In genomic region chr6:111482236-111482958, GRCh38 we compare ENCODE assay signal across 8 cellular contexts. TPM values are rescaled to one million over a fixed set of nuclear protein-coding genes. Genes with fewer than 3 reads are reported as not detected.
DNase-seq lines count a peak whose midpoint lies in the region; ATAC-seq, FAIRE-seq and TF ChIP-seq lines count a peak whose summit lies in the region.

No MANE protein-coding gene starts in this region.

- H3K4me3 ChIP-seq in A549: peak overlapping the region; percentile 97
- H3K4me3 ChIP-seq in OCI-LY1 (ENCODE audit: low read depth, low read length, poor library complexity, severe bottlenecking): peak overlapping the region; percentile 73
- peak overlapping the region; percentile 67 for H3K4me3 ChIP-seq in fibroblast of pulmonary artery (replicated peaks; ENCODE audit: low read depth, low read length)
- peak overlapping the region; percentile 86 to 99 (median 92) for H3K4me3 ChIP-seq in thyroid gland (replicated peaks in 1 of 3)

- H3K36me3 ChIP-seq in OCI-LY1 (ENCODE audit: insufficient read depth, low read length): peaks cover 11% of the 10 kb centered on the region
- H3K36me3 ChIP-seq in thyroid gland: no peaks in the 10 kb centered on the region

- intact Hi-C loops in thyroid gland (cut with DNase I): loop anchor here (5.0 to 10.0 kb wide), 2 partner anchors 70 to 122 kb away; partner anchors contain the start of gene TRAF3IP2

- H3K4me1 Mint-ChIP-seq in nephron: peaks cover 47% of the 10 kb centered on the region

- no peak for DNase-seq in A549 (ENCODE audit: low read depth in 1 of 2, low spot score in 1 of 2)
- DNase-seq in activated T-helper 1 cell treated with anti-CD3 and anti-CD28 coated beads, Interleukin-2, amount 50 U/mL, for 16 hours (ENCODE audit: low read depth in 1 of 2, low spot score in 1 of 2): peak; percentile 10 to 36
- DNase-seq in fibroblast of pulmonary artery (ENCODE audit: low read depth): peak; percentile 35
- DNase-seq in thyroid gland: peak; percentile 63 to 64

- ATAC-seq in A549 (peak; percentile 36 to 38), GM18511 (IDR thresholded peaks at IDR 0.05; ENCODE audit: unreplicated experiment) (peak; percentile 27), HG03064 (IDR thresholded peaks at IDR 0.05; ENCODE audit: low read depth, unreplicated experiment) (peak; percentile 18)

- no peaks in the 10 kb centered on the region for H3K9me3 Mint-ChIP-seq in nephron

- H3K9me3 ChIP-seq in A549: peaks cover 10% of the 10 kb centered on the region; the same call in 2 of the 3 replicates
- H3K9me3 ChIP-seq in OCI-LY1 (ENCODE audit: low read length): no peaks in the 10 kb centered on the region
- no peaks in the 10 kb centered on the region for H3K9me3 ChIP-seq in thyroid gland

- no peaks in the 10 kb centered on the region for H4K20me1 ChIP-seq in OCI-LY1 (ENCODE audit: insufficient read depth, low read length)

- H3K27ac ChIP-seq in A549 (peak overlapping the region; percentile 99), OCI-LY1 (ENCODE audit: low read depth, low read length, poor library complexity, severe bottlenecking) (peak overlapping the region; percentile 99), thyroid gland (peak overlapping the region; percentile 98 to 99 (median 99))

- peak overlapping the region; percentile 92 to 100 (median 99) for H3K27ac Mint-ChIP-seq in nephron

- FAIRE-seq in A549 (lab: Jason Lieb, UNC): no peak

- 0% methylated on average over 3 of the region's 85 CpGs for WGBS in A549 (ENCODE audit: missing lambda C conversion rate)
- 1% methylated on average over 24 of the region's 85 CpGs; no CpG with 5 or more reads in 1 of the 2 donors for WGBS in thyroid gland, 2 donors

- H3K27me3 Mint-ChIP-seq in nephron (ENCODE audit: low read depth): no peaks in the 10 kb centered on the region

- H3K4me3 Mint-ChIP-seq in nephron: peak overlapping the region; percentile 93 to 99 (median 96)

- H3F3A ChIP-seq in OCI-LY1 (ENCODE audit: insufficient read depth, low read length): no peaks in the 10 kb centered on the region

- no peak for TF ChIP-seq POLR2A in A549 (IDR thresholded peaks at IDR 0.05; ENCODE audit: low read length)
- peak in 1 of 2 donors; percentile 26 for TF ChIP-seq POLR2A in thyroid gland (IDR thresholded peaks at IDR 0.05)

- H3K9me2 ChIP-seq in OCI-LY1 (ENCODE audit: low read depth, low read length): no peaks in the 10 kb centered on the region

- H3K27me3 ChIP-seq in OCI-LY1 (ENCODE audit: insufficient read depth, low read length) (no peaks in the 10 kb centered on the region), thyroid gland (no peaks in the 10 kb centered on the region)

- H3K79me2 ChIP-seq in OCI-LY1 (ENCODE audit: insufficient read depth, low read length): peaks cover 57% of the 10 kb centered on the region

- TF ChIP-seq RAD21 in A549 (conservative IDR thresholded peaks at IDR 0.05 in 1 of 2, IDR thresholded peaks at IDR 0.05 in 1 of 2): no peak

- H2AFZ ChIP-seq in OCI-LY1 (ENCODE audit: low read length): no peak overlapping the region

- peak overlapping the region; percentile 95 for H3K4me2 ChIP-seq in A549
- H3K4me2 ChIP-seq in OCI-LY1 (ENCODE audit: low read length): peak overlapping the region; percentile 87

- peaks cover 46% of the 10 kb centered on the region for H3K4me1 ChIP-seq in A549
- H3K4me1 ChIP-seq in OCI-LY1 (ENCODE audit: insufficient read depth, low read length, severe bottlenecking): peaks cover 52% of the 10 kb centered on the region
- H3K4me1 ChIP-seq in thyroid gland: peaks cover 30 to 37% of the 10 kb centered on the region in 2 donors

- H3K9ac ChIP-seq in OCI-LY1 (ENCODE audit: low read length): peak overlapping the region; percentile 99

- H3K36me3 Mint-ChIP-seq in nephron (ENCODE audit: low read depth): peaks cover 11% of the 10 kb centered on the region

- TF ChIP-seq EP300 in A549 (IDR thresholded peaks at IDR 0.05): no peak

- POLR2A ChIA-PET in A549 (lab: Yijun Ruan, JAX): interaction anchor here (0.6 to 2.8 kb wide), 10 partner anchors 13 to 1969 kb away, joined by 3 to 30 read pairs (median 4); partner anchors contain the start of gene TRAF3IP2

- CTCF ChIA-PET in A549 (lab: Yijun Ruan, JAX): interaction anchor here (1.0 kb wide), 1 partner anchor 224 kb away, joined by 4 read pairs; a partner anchor contains a TSS

- TF ChIP-seq CTCF in A549 (IDR thresholded peaks at IDR 0.05): no peak
- no peak for TF ChIP-seq CTCF in OCI-LY1 (IDR thresholded peaks at IDR 0.05; ENCODE audit: low read length)
- no peak for TF ChIP-seq CTCF in fibroblast of pulmonary artery (IDR thresholded peaks at IDR 0.05; ENCODE audit: low read length, missing control alignments)
- no peak for TF ChIP-seq CTCF in nephron (IDR thresholded peaks at IDR 0.05; ENCODE audit: unreplicated experiment in 3 of 3)
- no peak for TF ChIP-seq CTCF in thyroid gland (IDR thresholded peaks at IDR 0.05)

TF ChIP-seq in A549, 52 proteins besides CTCF, POLR2A, EP300 and RAD21:
- TF ChIP-seq PHF8 (IDR thresholded peaks at IDR 0.05; ENCODE audit: borderline replicate concordance, low read depth) (0 out of 2 replicates have a peak, but pooled peaks have one; percentile 15), E2F6 (IDR thresholded peaks at IDR 0.05; ENCODE audit: borderline replicate concordance, low read depth) (no peak)
TF ChIP-seq in A549: peak in this region for 1.

RNA-seq across cellular contexts. Expression of gene REV3L, which starts 0.6 kb away (rescaled TPM):
- polyA plus RNA-seq in A549 (2011; rRNA removed) (10.8 and 12.4 TPM in 2 replicates), A549 (2017; fragmentation: RNase III; extraction: RNeasy Plus Mini Kit Qiagen cat#74134 plus additional on column Dnase treatment) (4.1 to 4.7 TPM (median 4.5 TPM) in 3 replicates)
- polyA plus RNA-seq in A549 (2012; cell fraction: cytosol; rRNA removed): 2.2 and 2.7 TPM in 2 replicates
- 2.2 and 4.2 TPM in 2 replicates for polyA plus RNA-seq in A549 (2012; cell fraction: nucleus; rRNA removed)
- 10.0 and 10.7 TPM in 2 replicates for polyA minus RNA-seq in A549 (2011; rRNA and poly(A)+ RNA removed)
- 10 to 100 TPM; 38.2 to 73.5 (median 60.0) TPM for total RNA-seq in thyroid gland

Comparison
In these comparisons a context has a peak if more than half of its experiments do, and no peak if none do; other contexts are left out.
1. DNase-seq: peak in activated T-helper 1 cell treated with anti-CD3 and anti-CD28 coated beads, Interleukin-2, amount 50 U/mL, for 16 hours (2 of 2), fibroblast of pulmonary artery (single experiment) and thyroid gland (2 of 2); none in A549 (0 of 2).
2. Peak in every context shown above with its lines, with median percentiles within 50 percentile points of each other: ATAC-seq, H3K27ac ChIP-seq and H3K4me3 ChIP-seq.